ENCODE assay signal across 27 cellular contexts in genomic region chr1:179786815-179787736, GRCh38. TPM values are rescaled to one million over a fixed set of nuclear protein-coding genes. Genes with fewer than 3 reads are reported as not detected.
DNase-seq lines count a peak whose midpoint lies in the region; ATAC-seq, FAIRE-seq and TF ChIP-seq lines count a peak whose summit lies in the region.
"Had no signal": no experiment of that assay in that cellular context is flagged by ENCODE, and none has a peak within 500 bp of the region (broad histone marks: within the 10 kb centered on the region; RNA-seq: fewer than 3 reads in every experiment).

No MANE protein-coding gene starts in this region.

- no peak for TF ChIP-seq POLR2A in body of pancreas (IDR thresholded peaks at IDR 0.05)

- no peaks in the 10 kb centered on the region for H3K36me3 Mint-ChIP-seq in activated CD4-positive, alpha-beta memory T cell treated with anti-CD3 and anti-CD28 coated beads, Interleukin-2, amount 10 ng/mL, durations not matched to agents 7 days and 5 days (ENCODE audit: low read depth)
- H3K36me3 Mint-ChIP-seq: activated naive CD4-positive, alpha-beta T cell treated with anti-CD3 and anti-CD28 coated beads, Interleukin-2, amount 10 ng/mL, durations not matched to agents 7 days and 5 days; immature natural killer cell had no signal

- H3K4me3 ChIP-seq in left ventricle myocardium inferior (no peak overlapping the region), body of pancreas (no peak overlapping the region)
- H3K4me3 ChIP-seq: GM23248, ovary had no signal

- no peaks in the 10 kb centered on the region for H3K4me1 Mint-ChIP-seq in activated CD4-positive, alpha-beta memory T cell treated with anti-CD3 and anti-CD28 coated beads, Interleukin-2, amount 10 ng/mL, durations not matched to agents 7 days and 5 days
- H3K4me1 Mint-ChIP-seq: activated CD4-positive, alpha-beta T cell treated with anti-CD3 and anti-CD28 coated beads, Interleukin-2, amount 10 ng/mL, durations not matched to agents 24 days and 14 days; activated naive CD4-positive, alpha-beta T cell treated with anti-CD3 and anti-CD28 coated beads, Interleukin-2, amount 10 ng/mL, durations not matched to agents 7 days and 5 days; immature natural killer cell had no signal

- H3K9me3 Mint-ChIP-seq in activated CD4-positive, alpha-beta memory T cell treated with anti-CD3 and anti-CD28 coated beads, Interleukin-2, amount 10 ng/mL, durations not matched to agents 7 days and 5 days, result no peaks in the 10 kb centered on the region
- H3K9me3 Mint-ChIP-seq: activated CD4-positive, alpha-beta T cell treated with anti-CD3 and anti-CD28 coated beads, Interleukin-2, amount 10 ng/mL, durations not matched to agents 24 days and 14 days; activated naive CD4-positive, alpha-beta T cell treated with anti-CD3 and anti-CD28 coated beads, Interleukin-2, amount 10 ng/mL, durations not matched to agents 7 days and 5 days; activated T-helper 1 cell treated with anti-CD3 and anti-CD28 coated beads, Interleukin-12 subunit alpha, Interleukin-12 subunit beta, Interleukin-2, Interleukin-4 antibody, amounts not matched to agents 30 ng/mL and 10 ng/mL and 1 ng/mL, durations not matched to agents 14 hours and 24 hours and 36 hours; immature natural killer cell; nephron progenitor cell; T-helper 2 cell treated with Interferon-gamma antibody and Interleukin-4, amounts not matched to agents 5 μg/mL and 100 μg/mL, for 36 hours had no signal

- no peak for FAIRE-seq in urothelium cell line (lab: Jason Lieb, UNC)
- no peak for FAIRE-seq in GM19239 (lab: Jason Lieb, UNC)
- FAIRE-seq: G401.6 had no signal

- no peak overlapping the region for H3K4me3 Mint-ChIP-seq in activated CD4-positive, alpha-beta memory T cell treated with anti-CD3 and anti-CD28 coated beads, Interleukin-2, amount 10 ng/mL, durations not matched to agents 7 days and 5 days
- H3K4me3 Mint-ChIP-seq: activated CD4-positive, alpha-beta T cell treated with anti-CD3 and anti-CD28 coated beads, Interleukin-2, amount 10 ng/mL, durations not matched to agents 24 days and 14 days; activated naive CD4-positive, alpha-beta T cell treated with anti-CD3 and anti-CD28 coated beads, Interleukin-2, amount 10 ng/mL, durations not matched to agents 7 days and 5 days; activated T-helper 1 cell treated with anti-CD3 and anti-CD28 coated beads, Interleukin-12 subunit alpha, Interleukin-12 subunit beta, Interleukin-2, Interleukin-4 antibody, amounts not matched to agents 30 ng/mL and 10 ng/mL and 1 ng/mL, durations not matched to agents 14 hours and 24 hours and 36 hours; immature natural killer cell; nephron progenitor cell; T-helper 2 cell treated with Interferon-gamma antibody and Interleukin-4, amounts not matched to agents 5 μg/mL and 100 μg/mL, for 36 hours had no signal

- H3K27ac ChIP-seq in left ventricle myocardium inferior (replicated peaks) (no peak overlapping the region), body of pancreas (no peak overlapping the region)
- H3K27ac ChIP-seq: foreskin keratinocyte, GM23248, ovary had no signal

- H3K27me3 ChIP-seq in left ventricle myocardium inferior (ENCODE audit: low read depth), result no peaks in the 10 kb centered on the region
- H3K27me3 ChIP-seq in body of pancreas, result no peaks in the 10 kb centered on the region
- H3K27me3 ChIP-seq: ovary had no signal

- ATAC-seq in Right ventricle myocardium inferior (no peak), body of pancreas (no peak)
- ATAC-seq: esophagus mucosa; foreskin keratinocyte; right cardiac atrium; stimulated activated naive CD8-positive, alpha-beta T cell treated with anti-CD3 and anti-CD28 coated beads, Interleukin-15, Interleukin-2, amounts not matched to agents 100 U/mL and 50 U/mL, for 24 hours had no signal

- H3K4me1 ChIP-seq in left ventricle myocardium inferior, result no peaks in the 10 kb centered on the region
- H3K4me1 ChIP-seq in body of pancreas, result no peaks in the 10 kb centered on the region
- H3K4me1 ChIP-seq: foreskin keratinocyte had no signal

- intact Hi-C loops in left ventricle myocardium inferior (cut with micrococcal nuclease), result no loop called here
- intact Hi-C loops in Right ventricle myocardium inferior (cut with DNase I), result no loop called here
- intact Hi-C loops in body of pancreas (cut with DNase I), result no loop called here

- H3K9me3 ChIP-seq in left ventricle myocardium inferior (replicated peaks), result no peaks in the 10 kb centered on the region
- no peaks in the 10 kb centered on the region for H3K9me3 ChIP-seq in body of pancreas
- H3K9me3 ChIP-seq: ovary had no signal

- CTCF ChIA-PET in activated CD4-positive, alpha-beta memory T cell treated with anti-CD3 and anti-CD28 coated beads, Interleukin-2, amount 10 ng/mL, durations not matched to agents 7 days and 5 days (lab: Charles Lee), result interaction anchor here (2.2 to 2.6 kb wide), 2 partner anchors 22 to 28 kb away, joined by 6 to 17 read pairs; no protein-coding TSS in a partner anchor

- POLR2A ChIA-PET in activated CD4-positive, alpha-beta memory T cell treated with anti-CD3 and anti-CD28 coated beads, Interleukin-2, amount 10 ng/mL, durations not matched to agents 7 days and 5 days (lab: Charles Lee), result no interaction called here

- DNase-seq in left ventricle myocardium inferior (peak; percentile 28), Right ventricle myocardium inferior (ENCODE audit: missing footprints) (no peak), NCI-H2081 treated with DMSO at 0.1 percent for 48 hours (lab: John Stamatoyannopoulos, UW) (peak; percentile 59), body of pancreas (peak in 3 of 4 donors; percentile 18 to 51 (median 32)), urothelium cell line (ENCODE audit: low spot score) (peak; percentile 19), foreskin melanocyte (no peak), GM19239 (ENCODE audit: insufficient read length, low spot score) (no peak)
- no peak for DNase-seq in activated CD4-positive, alpha-beta memory T cell treated with anti-CD3 and anti-CD28 coated beads, Interleukin-2, amount 10 ng/mL, durations not matched to agents 7 days and 5 days
- DNase-seq: activated CD4-positive, alpha-beta T cell treated with anti-CD3 and anti-CD28 coated beads, Interleukin-2, amount 10 ng/mL, durations not matched to agents 24 days and 14 days; activated naive CD4-positive, alpha-beta T cell treated with anti-CD3 and anti-CD28 coated beads, Interleukin-2, amount 10 ng/mL, durations not matched to agents 7 days and 5 days; amniotic stem cell; cortex of kidney; foreskin keratinocyte; GM23248; immature natural killer cell; NCI-H187; NCI-H526 treated with DMSO at 0.1 percent for 48 hours; nephron progenitor cell; ovary; RPMI8226; stimulated activated naive CD8-positive, alpha-beta T cell treated with anti-CD3 and anti-CD28 coated beads, Interleukin-15, Interleukin-2, amounts not matched to agents 100 U/mL and 50 U/mL, for 24 hours had no signal

- H3K27ac Mint-ChIP-seq in activated CD4-positive, alpha-beta memory T cell treated with anti-CD3 and anti-CD28 coated beads, Interleukin-2, amount 10 ng/mL, durations not matched to agents 7 days and 5 days, result no peak overlapping the region
- H3K27ac Mint-ChIP-seq: activated CD4-positive, alpha-beta T cell treated with anti-CD3 and anti-CD28 coated beads, Interleukin-2, amount 10 ng/mL, durations not matched to agents 24 days and 14 days; activated naive CD4-positive, alpha-beta T cell treated with anti-CD3 and anti-CD28 coated beads, Interleukin-2, amount 10 ng/mL, durations not matched to agents 7 days and 5 days; activated T-helper 1 cell treated with anti-CD3 and anti-CD28 coated beads, Interleukin-12 subunit alpha, Interleukin-12 subunit beta, Interleukin-2, Interleukin-4 antibody, amounts not matched to agents 30 ng/mL and 10 ng/mL and 1 ng/mL, durations not matched to agents 14 hours and 24 hours and 36 hours; immature natural killer cell; nephron progenitor cell; T-helper 2 cell treated with Interferon-gamma antibody and Interleukin-4, amounts not matched to agents 5 μg/mL and 100 μg/mL, for 36 hours had no signal

- 70 to 72% methylated on average over 13 of the region's 13 CpGs for WGBS in body of pancreas, 2 donors

- H3K27me3 Mint-ChIP-seq in activated CD4-positive, alpha-beta memory T cell treated with anti-CD3 and anti-CD28 coated beads, Interleukin-2, amount 10 ng/mL, durations not matched to agents 7 days and 5 days, result peaks cover 8% of the 10 kb centered on the region

- no peaks in the 10 kb centered on the region for H3K36me3 ChIP-seq in left ventricle myocardium inferior
- H3K36me3 ChIP-seq in body of pancreas (replicated peaks in 1 of 2; ENCODE audit: insufficient read depth in 1 of 2, low read depth in 2 of 2), result no peaks in the 10 kb centered on the region
- H3K36me3 ChIP-seq: ovary had no signal

- no peak for TF ChIP-seq CTCF in left ventricle myocardium inferior (IDR thresholded peaks at IDR 0.05; ENCODE audit: borderline replicate concordance)
- no peak for TF ChIP-seq CTCF in body of pancreas (IDR thresholded peaks at IDR 0.05)

RNA-seq across cellular contexts. Expression of gene FAM163A, which starts 44.0 kb away (rescaled TPM):
- total RNA-seq in left ventricle myocardium inferior, result 0.16 TPM
- 0.65 TPM for total RNA-seq in Right ventricle myocardium inferior
- total RNA-seq in body of pancreas, result under 1 TPM in 1 of 2 donors, not detected in 1; 0.26 TPM
- total RNA-seq in activated CD4-positive, alpha-beta memory T cell treated with anti-CD3 and anti-CD28 coated beads, Interleukin-2, amount 10 ng/mL, durations not matched to agents 7 days and 5 days, result not detected
- total RNA-seq: activated CD4-positive, alpha-beta T cell treated with anti-CD3 and anti-CD28 coated beads, Interleukin-2, amount 10 ng/mL, durations not matched to agents 24 days and 14 days; activated T-helper 1 cell treated with anti-CD3 and anti-CD28 coated beads, Interleukin-12 subunit alpha, Interleukin-12 subunit beta, Interleukin-2, Interleukin-4 antibody, amounts not matched to agents 30 ng/mL and 10 ng/mL and 1 ng/mL, durations not matched to agents 14 hours and 24 hours and 36 hours; esophagus mucosa; foreskin keratinocyte; GM23248; lower leg skin had no signal

Comparison
In these comparisons a context has a peak if more than half of its experiments do, and no peak if none do; other contexts are left out.
1. DNase-seq: peak in left ventricle myocardium inferior (single experiment), NCI-H2081 treated with DMSO at 0.1 percent for 48 hours (single experiment), body of pancreas (3 of 4) and urothelium cell line (single experiment); none in Right ventricle myocardium inferior (single experiment), activated CD4-positive, alpha-beta memory T cell treated with anti-CD3 and anti-CD28 coated beads, Interleukin-2, amount 10 ng/mL, durations not matched to agents 7 days and 5 days (single experiment), foreskin melanocyte (single experiment) and GM19239 (single experiment).